Comparison of ENCODE assay signal across 8 cellular contexts in genomic region chr7:150322833-150323681, GRCh38. TPM values are rescaled to one million over a fixed set of nuclear protein-coding genes. Genes with fewer than 3 reads are reported as not detected.
DNase-seq lines count a peak whose midpoint lies in the region; ATAC-seq and TF ChIP-seq lines count a peak whose summit lies in the region.

Gene ACTR3C, minus strand, starts transcription at chr7:150323545. Its CDS starts 28,249 bp downstream, at chr7:150295296.
Gene LRRC61, plus strand, starts transcription at chr7:150323355. Its CDS starts 13,507 bp downstream, at chr7:150336862.

- peaks cover under 1% of the 10 kb centered on the region for H3K36me3 Mint-ChIP-seq in natural killer cell

- no peaks in the 10 kb centered on the region for H3K27me3 Mint-ChIP-seq in natural killer cell (ENCODE audit: low read depth in 2 of 2)
- no peaks in the 10 kb centered on the region for H3K27me3 Mint-ChIP-seq in stimulated activated naive CD8-positive, alpha-beta T cell treated with anti-CD3 and anti-CD28 coated beads, Interleukin-15, amount 100 ng/mL, for 72 hours

- intact Hi-C loops in natural killer cell (cut with micrococcal nuclease): no loop called here

- peak within 1 kb of the TSS; percentile 96 for H3K4me3 Mint-ChIP-seq in natural killer cell
- H3K4me3 Mint-ChIP-seq in stimulated activated naive CD8-positive, alpha-beta T cell treated with anti-CD3 and anti-CD28 coated beads, Interleukin-15, amount 100 ng/mL, for 72 hours: peak within 1 kb of the TSS; percentile 91 to 98

- TF ChIP-seq CTCF in epithelial cell of esophagus (IDR thresholded peaks at IDR 0.05; ENCODE audit: insufficient read depth, low read depth, low read length, missing control alignments) (no peak), natural killer cell (IDR thresholded peaks at IDR 0.05) (peak; percentile 19)

- H3K27ac Mint-ChIP-seq in natural killer cell: peak within 1 kb of the TSS; percentile 93 to 94
- H3K27ac Mint-ChIP-seq in stimulated activated naive CD8-positive, alpha-beta T cell treated with anti-CD3 and anti-CD28 coated beads, Interleukin-15, amount 100 ng/mL, for 72 hours: peak within 1 kb of the TSS; percentile 99 to 100

- DNase-seq in NCI-H187 (lab: John Stamatoyannopoulos, UW): peak; percentile 24 to 53
- no peak for DNase-seq in NCI-H187 treated with DMSO at 0.1 percent for 48 hours (lab: John Stamatoyannopoulos, UW)
- DNase-seq in NCI-H524 (lab: John Stamatoyannopoulos, UW): peak; percentile 54 to 80
- peak; percentile 45 to 50 (median 45) for DNase-seq in activated CD8-positive, alpha-beta memory T cell treated with anti-CD3 and anti-CD28 coated beads for 48 hours (ENCODE audit: low read depth in 2 of 3, low spot score in 2 of 3)
- DNase-seq in epithelial cell of esophagus (ENCODE audit: low read depth): peak; percentile 42
- DNase-seq in natural killer cell: peak; percentile 44
- DNase-seq in stimulated activated naive CD8-positive, alpha-beta T cell treated with anti-CD3 and anti-CD28 coated beads, Interleukin-15, amount 100 ng/mL, for 72 hours: peak; percentile 75 to 81

- peak within 1 kb of the TSS; percentile 72 for H3K4me3 ChIP-seq in epithelial cell of esophagus (ENCODE audit: low read length)

- no peaks in the 10 kb centered on the region for H3K9me3 Mint-ChIP-seq in natural killer cell
- no peaks in the 10 kb centered on the region for H3K9me3 Mint-ChIP-seq in stimulated activated naive CD8-positive, alpha-beta T cell treated with anti-CD3 and anti-CD28 coated beads, Interleukin-15, amount 100 ng/mL, for 72 hours

- H3K4me1 Mint-ChIP-seq in natural killer cell: peaks cover 30 to 34% of the 10 kb centered on the region in 2 donors
- peaks cover 52% of the 10 kb centered on the region for H3K4me1 Mint-ChIP-seq in stimulated activated naive CD8-positive, alpha-beta T cell treated with anti-CD3 and anti-CD28 coated beads, Interleukin-15, amount 100 ng/mL, for 72 hours

- ATAC-seq in HG03175 (IDR thresholded peaks at IDR 0.05; ENCODE audit: unreplicated experiment): peak; percentile 75
- ATAC-seq in natural killer cell: peak; percentile 68 to 69 (median 69)
- ATAC-seq in stimulated activated naive CD8-positive, alpha-beta T cell treated with anti-CD3 and anti-CD28 coated beads, Interleukin-15, amount 100 ng/mL, for 72 hours: peak; percentile 75

RNA-seq across cellular contexts. Expression of gene ACTR3C, which starts in this region (rescaled TPM):
- total RNA-seq in natural killer cell: 1 to 10 TPM; 5.1 to 8.3 (median 7.2) TPM

RNA-seq across cellular contexts. Expression of gene LRRC61, which starts in this region (rescaled TPM):
- 10 to 100 TPM in 2 of 3 donors, 1 to 10 TPM in 1; 7.3 to 16.7 (median 13.7) TPM for total RNA-seq in natural killer cell
